Comparison of ENCODE assay signal across 8 cellular contexts in the genomic region with DNA sequence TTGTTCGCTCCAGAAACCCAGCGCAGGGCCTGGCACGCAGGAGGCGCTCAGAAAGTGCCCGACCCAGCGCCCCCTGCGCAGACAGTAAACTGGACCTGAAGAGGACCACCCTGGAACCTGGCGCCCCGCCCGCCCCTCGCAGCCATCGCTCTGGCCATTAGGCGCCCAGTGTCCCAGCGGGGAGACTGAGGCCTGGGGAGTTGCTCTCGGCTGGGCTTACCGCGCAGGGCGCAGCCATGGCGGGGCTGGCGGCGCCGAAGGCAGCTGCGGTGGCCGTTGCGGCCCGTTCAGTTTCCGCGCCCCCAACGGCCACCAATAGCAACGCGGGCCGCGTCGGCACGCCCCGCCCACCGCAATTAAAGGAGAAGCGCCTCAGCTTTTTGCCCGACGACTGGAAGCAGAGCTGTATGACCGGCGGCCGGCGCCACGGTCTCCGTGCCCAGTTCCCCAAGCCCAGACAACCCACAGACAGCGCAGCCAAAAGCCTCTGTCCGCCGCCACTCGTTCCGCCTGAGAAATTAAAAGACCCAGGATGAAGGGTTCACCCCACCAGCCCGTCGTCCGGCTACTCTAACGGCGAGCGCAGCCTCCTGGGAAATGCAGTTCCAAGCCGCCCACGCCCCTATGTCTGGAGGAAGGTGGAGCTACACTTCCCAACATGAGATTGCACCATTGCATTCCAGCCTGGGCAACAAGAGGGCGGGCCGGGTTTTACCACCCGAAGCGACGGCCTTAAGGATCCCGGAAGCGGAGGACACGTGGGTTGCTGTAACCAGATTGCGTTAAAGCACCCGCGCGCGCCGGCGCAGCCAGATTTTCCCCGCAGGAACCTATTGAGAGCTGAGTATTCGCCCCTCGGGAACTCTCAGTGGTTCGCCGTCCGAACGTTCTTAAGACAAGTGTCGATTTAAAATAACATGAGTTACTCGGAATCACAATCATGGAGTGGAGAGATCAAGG. TPM values are rescaled to one million over a fixed set of nuclear protein-coding genes. Genes with fewer than 3 reads are reported as not detected.
A peak's percentile ranks its signal among the peaks of the same experiment; 100 is the strongest.
DNase-seq lines count a peak whose midpoint lies in the region; ATAC-seq and TF ChIP-seq lines count a peak whose summit lies in the region.

TSS of gene POC1A (minus strand) at position 289 of the 960 bp plus-strand sequence. CDS start at position 238, 51 bp downstream.

- H3F3A ChIP-seq in OCI-LY1 (ENCODE audit: insufficient read depth, low read length), result no peaks in the 10 kb centered on the region

- 1 to 2% methylated on average over 55 to 83 of the region's 83 CpGs for WGBS in endodermal cell (ENCODE audit: insufficient coverage in 1 of 2, insufficient read length in 1 of 2), 2 experiments

- H3K27me3 Mint-ChIP-seq in Calu3 (ENCODE audit: unreplicated experiment), result no peaks in the 10 kb centered on the region
- no peaks in the 10 kb centered on the region for H3K27me3 Mint-ChIP-seq in endodermal cell (ENCODE audit: insufficient read depth)

- H3K27ac Mint-ChIP-seq in Calu3 (ENCODE audit: unreplicated experiment) (peak within 1 kb of the TSS; percentile 96), endodermal cell (peak within 1 kb of the TSS; percentile 98)

- H3K4me3 Mint-ChIP-seq in Calu3 (ENCODE audit: low read depth, unreplicated experiment) (peak within 1 kb of the TSS; percentile 93), endodermal cell (peak within 1 kb of the TSS; percentile 88)

- intact Hi-C loops in Calu3 (cut with micrococcal nuclease; ENCODE audit: unreplicated experiment), result loop anchor here (5.0 kb wide), 2 partner anchors 43 to 63 kb away; partner anchors contain the start of gene ALAS1

- H3K27ac ChIP-seq in HUES6 (ENCODE audit: low read depth, low read length) (peak within 1 kb of the TSS; percentile 66), OCI-LY1 (ENCODE audit: low read depth, low read length, poor library complexity, severe bottlenecking) (peak within 1 kb of the TSS; percentile 78), endodermal cell (ENCODE audit: low read depth, low read length) (peak within 1 kb of the TSS; percentile 51)

- H3K9ac ChIP-seq in HUES6 (ENCODE audit: low read length) (peak within 1 kb of the TSS; percentile 74), OCI-LY1 (ENCODE audit: low read length) (peak within 1 kb of the TSS; percentile 91), endodermal cell (ENCODE audit: extremely low read depth, low read length, poor library complexity, severe bottlenecking) (peak within 1 kb of the TSS; percentile 76)

- H3K4me3 ChIP-seq in HUES6 (ENCODE audit: low read depth, low read length), result peak within 1 kb of the TSS; percentile 78
- H3K4me3 ChIP-seq in OCI-LY1 (ENCODE audit: low read depth, low read length, poor library complexity, severe bottlenecking), result peak within 1 kb of the TSS; percentile 90
- H3K4me3 ChIP-seq in endodermal cell (ENCODE audit: low read length), result peak within 1 kb of the TSS; percentile 90

- CTCF ChIA-PET in Calu3 (lab: Charles Lee), result interaction anchor here (0.6 to 1.5 kb wide), 12 partner anchors 16 to 894 kb away, joined by 3 to 13 read pairs (median 4); partner anchors contain the start of gene ACY1

- no peaks in the 10 kb centered on the region for H3K79me2 ChIP-seq in OCI-LY1 (ENCODE audit: insufficient read depth, low read length)

- no TSS peak for BruUV-seq in Calu3 (replicated peaks; lab: Mats Ljungman, UMichigan)

- peaks cover 11% of the 10 kb centered on the region; the same call in 1 of the 2 replicates for H3K4me1 ChIP-seq in HUES6 (ENCODE audit: control insufficient read depth, insufficient read depth, low read length)
- peaks cover 18% of the 10 kb centered on the region for H3K4me1 ChIP-seq in OCI-LY1 (ENCODE audit: insufficient read depth, low read length, severe bottlenecking)
- H3K4me1 ChIP-seq in endodermal cell (ENCODE audit: control insufficient read depth, insufficient read depth, low read length), result no peaks in the 10 kb centered on the region

- TF ChIP-seq CTCF in Calu3 (IDR thresholded peaks at IDR 0.05; ENCODE audit: unreplicated experiment) (no peak), OCI-LY1 (IDR thresholded peaks at IDR 0.05; ENCODE audit: low read length) (no peak), endodermal cell (conservative IDR thresholded peaks at IDR 0.05) (peak; percentile 34)

- peak; percentile 86 for ATAC-seq in GM21447 (IDR thresholded peaks at IDR 0.05; ENCODE audit: unreplicated experiment)

- peak within 1 kb of the TSS; percentile 88 for H2AFZ ChIP-seq in OCI-LY1 (ENCODE audit: low read length)

- H3K36me3 ChIP-seq in HUES6 (ENCODE audit: control insufficient read depth, insufficient read depth, low read length) (peaks cover 15% of the 10 kb centered on the region), OCI-LY1 (ENCODE audit: insufficient read depth, low read length) (peaks cover 5% of the 10 kb centered on the region), endodermal cell (ENCODE audit: control insufficient read depth, insufficient read depth, low read length) (no peaks in the 10 kb centered on the region)

- H3K4me2 ChIP-seq in OCI-LY1 (ENCODE audit: low read length), result peak within 1 kb of the TSS; percentile 98

- H3K9me3 Mint-ChIP-seq in Calu3 (ENCODE audit: low read depth, unreplicated experiment) (no peaks in the 10 kb centered on the region), endodermal cell (no peaks in the 10 kb centered on the region)

- H3K9me2 ChIP-seq in OCI-LY1 (ENCODE audit: low read depth, low read length), result no peaks in the 10 kb centered on the region

- no peaks in the 10 kb centered on the region for H3K27me3 ChIP-seq in HUES6 (ENCODE audit: control insufficient read depth, insufficient read depth, low read length)
- H3K27me3 ChIP-seq in OCI-LY1 (ENCODE audit: insufficient read depth, low read length), result no peaks in the 10 kb centered on the region
- H3K27me3 ChIP-seq in endodermal cell (ENCODE audit: control insufficient read depth, insufficient read depth, low read length, poor library complexity, severe bottlenecking), result no peaks in the 10 kb centered on the region

- H4K20me1 ChIP-seq in OCI-LY1 (ENCODE audit: insufficient read depth, low read length), result no peaks in the 10 kb centered on the region

- peaks cover 8% of the 10 kb centered on the region for H3K4me1 Mint-ChIP-seq in Calu3 (ENCODE audit: low read depth, unreplicated experiment)
- H3K4me1 Mint-ChIP-seq in endodermal cell, result peaks cover 8% of the 10 kb centered on the region

- peak; percentile 92 for DNase-seq in Calu3
- DNase-seq in activated CD8-positive, alpha-beta memory T cell treated with anti-CD3 and anti-CD28 coated beads, Interleukin-2, amount 50 U/mL, for 24 hours (ENCODE audit: extremely low read depth), result peak; percentile 73
- peak; percentile 97 for DNase-seq in endodermal cell
- DNase-seq in mesenteric fat pad (ENCODE audit: low spot score), result peak; percentile 98
- peak; percentile 64 for DNase-seq in stimulated activated CD8-positive, alpha-beta memory T cell treated with anti-CD3 and anti-CD28 coated beads, Interleukin-15, amount 100 ng/mL, for 1 hour (ENCODE audit: low read depth)

- H3K9me3 ChIP-seq in HUES6 (ENCODE audit: control insufficient read depth, insufficient read depth, low read depth, low read length) (no peaks in the 10 kb centered on the region), OCI-LY1 (ENCODE audit: low read length) (no peaks in the 10 kb centered on the region), endodermal cell (ENCODE audit: control insufficient read depth, low read length) (no peaks in the 10 kb centered on the region)

- H3K36me3 Mint-ChIP-seq in Calu3 (ENCODE audit: insufficient read depth, unreplicated experiment) (peaks cover 21% of the 10 kb centered on the region), endodermal cell (ENCODE audit: low read depth) (peaks cover 2% of the 10 kb centered on the region)

RNA-seq across cellular contexts. Expression of gene POC1A, which starts in this region (rescaled TPM):
- total RNA-seq in Calu3 (2022), result 26.4 and 26.9 TPM in 2 replicates
- 10 to 100 TPM; 19.7 to 24.0 TPM for total RNA-seq in endodermal cell
- polyA plus RNA-seq in endodermal cell (2013, experiment 1 of 2), result 18.8 TPM
- polyA plus RNA-seq in endodermal cell (2013, experiment 2 of 2), result 19.5 TPM
- total RNA-seq in mesenteric fat pad, result 2.8 TPM

Comparison
In these comparisons a context has a peak if more than half of its experiments do, and no peak if none do; other contexts are left out.
1. Peak in every context shown above with its lines: DNase-seq, ATAC-seq, H3K4me3 ChIP-seq and H3K27ac ChIP-seq.